ENCODE assay signal across 8 cellular contexts in genomic region chrX:115894087-115894486, GRCh38.
A peak's percentile ranks its signal among the peaks of the same experiment; 100 is the strongest.
DNase-seq lines count a peak whose midpoint lies in the region; ATAC-seq and TF ChIP-seq lines count a peak whose summit lies in the region.

No MANE protein-coding gene starts in this region.

- no peak overlapping the region for H3K4me3 Mint-ChIP-seq in activated CD4-positive, alpha-beta T cell treated with anti-CD3 and anti-CD28 coated beads, Interleukin-2, amount 10 ng/mL, durations not matched to agents 24 days and 14 days

- peak; percentile 43 for TF ChIP-seq CTCF in fibroblast of the aortic adventitia (IDR thresholded peaks at IDR 0.05; ENCODE audit: insufficient read depth, low read length)

- peak overlapping the region; percentile 58 for H3K4me3 ChIP-seq in BLaER1
- H3K4me3 ChIP-seq in fibroblast of the aortic adventitia (ENCODE audit: low read depth, low read length) = no peak overlapping the region

- H3K27ac Mint-ChIP-seq in activated CD4-positive, alpha-beta T cell treated with anti-CD3 and anti-CD28 coated beads, Interleukin-2, amount 10 ng/mL, durations not matched to agents 24 days and 14 days = no peak overlapping the region

- H3K9me3 ChIP-seq in BLaER1 = peaks cover 10% of the 10 kb centered on the region; the same call in 1 of the 2 replicates

- peak; percentile 37 for ATAC-seq in GM21360 (IDR thresholded peaks at IDR 0.05; ENCODE audit: unreplicated experiment)
- no peak for ATAC-seq in GM18511 (IDR thresholded peaks at IDR 0.05; ENCODE audit: unreplicated experiment)
- ATAC-seq in GM21619 (IDR thresholded peaks at IDR 0.05; ENCODE audit: unreplicated experiment) = no peak

- H3K9ac ChIP-seq in BLaER1 = no peak overlapping the region

- H3K9me3 Mint-ChIP-seq in activated CD4-positive, alpha-beta T cell treated with anti-CD3 and anti-CD28 coated beads, Interleukin-2, amount 10 ng/mL, durations not matched to agents 24 days and 14 days = peaks cover 4% of the 10 kb centered on the region

- H3K4me2 ChIP-seq in BLaER1 = peak overlapping the region; percentile 79

- H3K36me3 ChIP-seq in BLaER1 = no peaks in the 10 kb centered on the region

- DNase-seq in NCI-H2227 (lab: John Stamatoyannopoulos, UW; ENCODE audit: unreplicated experiment) = peak; percentile 91
- peak; percentile 77 for DNase-seq in fibroblast of the aortic adventitia (ENCODE audit: low read depth)
- DNase-seq in NCI-H345 (lab: John Stamatoyannopoulos, UW) = no peak
- DNase-seq in activated CD4-positive, alpha-beta T cell treated with anti-CD3 and anti-CD28 coated beads, Interleukin-2, amount 10 ng/mL, durations not matched to agents 24 days and 14 days = no peak

- H3K27me3 ChIP-seq in BLaER1 = peaks cover 33% of the 10 kb centered on the region; the same call in 1 of the 2 replicates

- H4K20me1 ChIP-seq in BLaER1 = no peaks in the 10 kb centered on the region

- H3K4me1 Mint-ChIP-seq in activated CD4-positive, alpha-beta T cell treated with anti-CD3 and anti-CD28 coated beads, Interleukin-2, amount 10 ng/mL, durations not matched to agents 24 days and 14 days = no peaks in the 10 kb centered on the region

- H3K27ac ChIP-seq in BLaER1 = peak overlapping the region; percentile 26; the same call in 1 of the 2 replicates

- peaks cover 24% of the 10 kb centered on the region for H3K4me1 ChIP-seq in BLaER1

- no peaks in the 10 kb centered on the region for H3K36me3 Mint-ChIP-seq in activated CD4-positive, alpha-beta T cell treated with anti-CD3 and anti-CD28 coated beads, Interleukin-2, amount 10 ng/mL, durations not matched to agents 24 days and 14 days (ENCODE audit: low read depth)

- H3K27me3 Mint-ChIP-seq in activated CD4-positive, alpha-beta T cell treated with anti-CD3 and anti-CD28 coated beads, Interleukin-2, amount 10 ng/mL, durations not matched to agents 24 days and 14 days = no peaks in the 10 kb centered on the region

- intact Hi-C loops in activated CD4-positive, alpha-beta T cell treated with anti-CD3 and anti-CD28 coated beads, Interleukin-2, amount 10 ng/mL, durations not matched to agents 24 days and 14 days (cut with micrococcal nuclease) = no loop called here

Comparison
In these comparisons a context has a peak if more than half of its experiments do, and no peak if none do; other contexts are left out.
1. DNase-seq: peak in NCI-H2227 (single experiment) and fibroblast of the aortic adventitia (single experiment); none in NCI-H345 (single experiment) and activated CD4-positive, alpha-beta T cell treated with anti-CD3 and anti-CD28 coated beads, Interleukin-2, amount 10 ng/mL, durations not matched to agents 24 days and 14 days (single experiment).